18 cellular contexts compared by ENCODE assay signal in genomic region chr4:76376534-76376933, GRCh38. TPM values are rescaled to one million over a fixed set of nuclear protein-coding genes. Genes with fewer than 3 reads are reported as not detected.
"Had no signal": no experiment of that assay in that cellular context is flagged by ENCODE, and none has a peak within 500 bp of the region (broad histone marks: within the 10 kb centered on the region; RNA-seq: fewer than 3 reads in every experiment).

No MANE protein-coding gene starts in this region.

- H3K4me1 ChIP-seq: esophagus squamous epithelium, uterus had no signal

- H3K4me3 ChIP-seq: esophagus squamous epithelium, tibial artery, uterus had no signal

- DNase-seq: activated naive CD4-positive, alpha-beta T cell treated with anti-CD3 and anti-CD28 coated beads for 36 hours; activated naive CD8-positive, alpha-beta T cell treated with anti-CD3 and anti-CD28 coated beads, Interleukin-2, amount 50 U/mL, for 24 hours; aorta; cortex of kidney; effector CD8-positive, alpha-beta T cell; esophagus squamous epithelium; left cardiac atrium; naive thymus-derived CD4-positive, alpha-beta T cell; stimulated activated CD4-positive, alpha-beta T cell treated with anti-CD3 and anti-CD28 coated beads, Interleukin-4, amount 100 ng/mL, for 24 hours; stimulated activated naive CD4-positive, alpha-beta T cell; T-helper 2 cell; tibial artery; uterus had no signal

- H3K27ac ChIP-seq: esophagus squamous epithelium, tibial artery, uterus had no signal

- H3K4me1 Mint-ChIP-seq: activated naive CD8-positive, alpha-beta T cell treated with anti-CD3 and anti-CD28 coated beads, Interleukin-2, amount 50 U/mL, for 24 hours; activated T-helper 17 cell treated with anti-CD3 and anti-CD28 coated beads, Interleukin-2, amount 50 U/mL, for 72 hours had no signal

- H3K27ac Mint-ChIP-seq: activated naive CD4-positive, alpha-beta T cell treated with anti-CD3 and anti-CD28 coated beads for 36 hours; activated naive CD8-positive, alpha-beta T cell treated with anti-CD3 and anti-CD28 coated beads, Interleukin-2, amount 50 U/mL, for 24 hours; activated T-helper 17 cell treated with anti-CD3 and anti-CD28 coated beads, Interleukin-2, amount 50 U/mL, for 72 hours; naive thymus-derived CD4-positive, alpha-beta T cell had no signal

- H3K36me3 Mint-ChIP-seq: naive thymus-derived CD4-positive, alpha-beta T cell had no signal

- H3K27me3 Mint-ChIP-seq: activated naive CD8-positive, alpha-beta T cell treated with anti-CD3 and anti-CD28 coated beads, Interleukin-2, amount 50 U/mL, for 24 hours; activated T-helper 17 cell treated with anti-CD3 and anti-CD28 coated beads, Interleukin-2, amount 50 U/mL, for 72 hours had no signal

- H3K27me3 ChIP-seq: neutrophil, tibial artery, uterus had no signal

- ATAC-seq: activated naive CD8-positive, alpha-beta T cell treated with anti-CD3 and anti-CD28 coated beads, Interleukin-2, amount 50 U/mL, for 24 hours; activated T-helper 17 cell treated with anti-CD3 and anti-CD28 coated beads, Interleukin-2, amount 50 U/mL, for 72 hours; naive thymus-derived CD4-positive, alpha-beta T cell had no signal

- H3K9me3 Mint-ChIP-seq: activated naive CD8-positive, alpha-beta T cell treated with anti-CD3 and anti-CD28 coated beads, Interleukin-2, amount 50 U/mL, for 24 hours; activated T-helper 17 cell treated with anti-CD3 and anti-CD28 coated beads, Interleukin-2, amount 50 U/mL, for 72 hours had no signal

- H3K36me3 ChIP-seq: esophagus squamous epithelium, neutrophil, uterus had no signal

- H3K4me3 Mint-ChIP-seq: activated naive CD4-positive, alpha-beta T cell treated with anti-CD3 and anti-CD28 coated beads for 36 hours; activated naive CD8-positive, alpha-beta T cell treated with anti-CD3 and anti-CD28 coated beads, Interleukin-2, amount 50 U/mL, for 24 hours; activated T-helper 17 cell treated with anti-CD3 and anti-CD28 coated beads, Interleukin-2, amount 50 U/mL, for 72 hours had no signal

- H3K9me3 ChIP-seq: esophagus squamous epithelium, neutrophil, tibial artery, uterus had no signal

RNA-seq across cellular contexts. Expression of gene CCDC158, which starts 44.4 kb away (rescaled TPM):
- total RNA-seq: activated CD8-positive, alpha-beta memory T cell treated with anti-CD3 and anti-CD28 coated beads for 36 hours; activated naive CD4-positive, alpha-beta T cell treated with anti-CD3 and anti-CD28 coated beads for 36 hours; activated T-helper 17 cell treated with anti-CD3 and anti-CD28 coated beads, Interleukin-2, amount 50 U/mL, for 72 hours; endothelial cell of umbilical vein; mononuclear cell; naive thymus-derived CD4-positive, alpha-beta T cell had no signal
- polyA plus RNA-seq: endothelial cell of umbilical vein; naive thymus-derived CD4-positive, alpha-beta T cell had no signal

RNA-seq across cellular contexts. Expression of gene SHROOM3, which starts 58.5 kb away (rescaled TPM):
- total RNA-seq: activated CD8-positive, alpha-beta memory T cell treated with anti-CD3 and anti-CD28 coated beads for 36 hours; activated T-helper 17 cell treated with anti-CD3 and anti-CD28 coated beads, Interleukin-2, amount 50 U/mL, for 72 hours; naive thymus-derived CD4-positive, alpha-beta T cell had no signal
- polyA plus RNA-seq: naive thymus-derived CD4-positive, alpha-beta T cell had no signal
